Comparison of ENCODE assay signal across 17 cellular contexts in the genomic region with DNA sequence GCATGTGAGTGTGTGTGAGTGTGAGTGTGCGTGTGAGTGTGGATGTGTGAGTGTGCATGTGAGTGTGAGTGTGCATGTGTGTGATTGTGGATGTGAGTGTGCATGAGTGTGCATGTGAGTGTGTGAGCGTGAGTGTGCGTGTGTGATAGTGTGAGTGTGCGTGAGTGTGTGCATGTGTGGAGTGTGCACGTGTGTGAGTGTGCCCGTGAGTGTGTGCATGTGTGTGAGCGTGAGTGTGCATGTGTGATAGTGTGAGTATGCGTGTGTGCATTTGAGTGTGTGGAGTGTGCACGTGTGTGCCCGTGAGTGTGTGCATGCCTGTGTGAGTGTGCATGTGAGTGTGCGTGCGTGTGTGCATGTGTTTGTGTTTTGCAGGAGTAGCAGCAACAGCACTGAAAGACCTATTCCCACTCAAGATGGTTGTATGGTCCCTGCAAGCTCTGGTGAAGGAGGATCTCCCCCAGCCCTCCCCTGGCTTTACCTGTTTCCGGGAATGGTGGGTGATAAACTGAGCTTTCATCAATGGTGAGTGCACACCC. TPM values are rescaled to one million over a fixed set of nuclear protein-coding genes. Genes with fewer than 3 reads are reported as not detected.
DNase-seq lines count a peak whose midpoint lies in the region; ATAC-seq, FAIRE-seq and TF ChIP-seq lines count a peak whose summit lies in the region.
"Had no signal": no experiment of that assay in that cellular context is flagged by ENCODE, and none has a peak within 500 bp of the region (broad histone marks: within the 10 kb centered on the region; RNA-seq: fewer than 3 reads in every experiment).

No MANE protein-coding gene starts in this region.

- TF ChIP-seq EP300 in H1 (IDR thresholded peaks at IDR 0.05; ENCODE audit: borderline replicate concordance in 1 of 2, low read depth in 2 of 2, low read length in 2 of 2) (no peak), gastroesophageal sphincter (IDR thresholded peaks at IDR 0.05) (no peak)

- FAIRE-seq in GM12891 (lab: Jason Lieb, UNC) (peak; percentile 70), H1 (lab: Jason Lieb, UNC) (no peak)

- intact Hi-C loops in IMR-90 (cut with micrococcal nuclease), result no loop called here

- H4K20me1 ChIP-seq in IMR-90 (ENCODE audit: insufficient read depth, low read length) (no peaks in the 10 kb centered on the region), H1 (replicated peaks in 1 of 2; ENCODE audit: control insufficient read depth in 1 of 2, insufficient read depth in 2 of 2, low read length in 2 of 2) (peaks cover 0 to 3% of the 10 kb centered on the region in 2 experiments)
- H4K20me1 ChIP-seq: BLaER1 had no signal

- ATAC-seq in IMR-90 (ENCODE audit: low read depth), result no peak
- ATAC-seq in gastroesophageal sphincter, result no peak
- ATAC-seq: HCT116 had no signal

- H3K9ac ChIP-seq in IMR-90 (ENCODE audit: low read depth, low read length), result no peak overlapping the region
- no peak overlapping the region for H3K9ac ChIP-seq in H1 (replicated peaks in 1 of 4; ENCODE audit: extremely low read depth in 1 of 4, low read depth in 3 of 4, low read length in 3 of 4)
- no peak overlapping the region for H3K9ac ChIP-seq in trophoblast cell (ENCODE audit: low read length)
- H3K9ac ChIP-seq: BLaER1 had no signal

- H3K18ac ChIP-seq in IMR-90 (ENCODE audit: low read depth, low read length) (no peak overlapping the region), H1 (ENCODE audit: extremely low read depth, low read length) (no peak overlapping the region), trophoblast cell (ENCODE audit: low read length) (no peak overlapping the region)

- no peaks in the 10 kb centered on the region for H3K79me1 ChIP-seq in IMR-90 (ENCODE audit: low read depth in 1 of 2, low read length in 2 of 2)
- no peaks in the 10 kb centered on the region for H3K79me1 ChIP-seq in H1 (ENCODE audit: low read depth, low read length)
- H3K79me1 ChIP-seq in trophoblast cell (ENCODE audit: low read length), result no peaks in the 10 kb centered on the region

- H2AFZ ChIP-seq in IMR-90 (replicated peaks; ENCODE audit: low read length, poor library complexity) (no peak overlapping the region), H1 (ENCODE audit: low read length) (no peak overlapping the region), trophoblast cell (ENCODE audit: insufficient read depth, low read length, poor library complexity) (no peak overlapping the region)

- H3K4me2 ChIP-seq in IMR-90 (ENCODE audit: low read depth, low read length) (no peak overlapping the region), H1 (ENCODE audit: insufficient read depth in 1 of 2, low read depth in 2 of 2, low read length in 2 of 2) (no peak overlapping the region), trophoblast cell (ENCODE audit: low read length) (no peak overlapping the region)
- H3K4me2 ChIP-seq: BLaER1 had no signal

- CTCF ChIA-PET in IMR-90 (lab: Yijun Ruan, JAX) (no interaction called here), H1 (lab: Charles Lee; ENCODE audit: partially characterized antibody) (interaction anchor here (0.6 to 1.4 kb wide), 5 partner anchors 12 to 868 kb away, joined by 3 to 4 read pairs (median 3); no protein-coding TSS in a partner anchor)

- H3K27me3 ChIP-seq in IMR-90 (ENCODE audit: control insufficient read depth, insufficient read depth, low read length) (peaks cover 5% of the 10 kb centered on the region), H1 (replicated peaks in 1 of 4; ENCODE audit: control insufficient read depth in 3 of 4, extremely low read depth in 1 of 4, insufficient read depth in 3 of 4, low read length in 3 of 4) (peaks cover 0 to 3% (median 0%) of the 10 kb centered on the region in 4 experiments; a peak in 2 of 7 replicates), trophoblast cell (ENCODE audit: insufficient read depth, low read length) (no peaks in the 10 kb centered on the region), gastroesophageal sphincter (peaks cover 6% of the 10 kb centered on the region)
- H3K27me3 ChIP-seq: BLaER1 had no signal

- in situ Hi-C loops in IMR-90 (cut with MboI; ENCODE audit: low sequenced_read_pairs) (no loop called here), GM13976 (cut with MboI; ENCODE audit: low sequenced_read_pairs, unreplicated experiment) (no loop called here)

- H3K79me2 ChIP-seq in H1 (ENCODE audit: control insufficient read depth in 1 of 2, insufficient read depth in 2 of 2, low read length in 2 of 2) (no peaks in the 10 kb centered on the region), trophoblast cell (ENCODE audit: control insufficient read depth, insufficient read depth, low read length, poor library complexity) (no peaks in the 10 kb centered on the region)

- no peaks in the 10 kb centered on the region for H3K9me1 ChIP-seq in IMR-90 (ENCODE audit: insufficient read depth, low read length)

- no peak overlapping the region for H3K23ac ChIP-seq in IMR-90 (ENCODE audit: low read depth, low read length)
- H3K23ac ChIP-seq in H1 (ENCODE audit: insufficient read length), result no peak overlapping the region
- H3K23ac ChIP-seq in trophoblast cell (ENCODE audit: low read length), result peak overlapping the region; percentile 4

- H3K4me1 ChIP-seq in IMR-90 (ENCODE audit: control insufficient read depth, insufficient read depth, low read length) (no peaks in the 10 kb centered on the region), H1 (replicated peaks in 1 of 4; ENCODE audit: control insufficient read depth in 3 of 4, insufficient read depth in 4 of 4, low read length in 3 of 4) (peaks cover 0 to 3% (median 0%) of the 10 kb centered on the region in 4 experiments; a peak in 1 of 7 replicates), trophoblast cell (ENCODE audit: control insufficient read depth in 1 of 2, insufficient read depth in 2 of 2, low read length in 2 of 2) (peaks cover 0 to 3% of the 10 kb centered on the region in 2 experiments), gastroesophageal sphincter (peaks cover 0 to 9% (median 0%) of the 10 kb centered on the region in 3 donors)
- H3K4me1 ChIP-seq: Caco-2 had no signal

- H2BK15ac ChIP-seq in IMR-90 (ENCODE audit: low read depth, low read length) (no peak overlapping the region), H1 (ENCODE audit: low read length) (no peak overlapping the region)

- no peak overlapping the region for H3K4me3 ChIP-seq in IMR-90 (ENCODE audit: insufficient read depth, low read depth, low read length)
- no peak overlapping the region for H3K4me3 ChIP-seq in H1 (ENCODE audit: extremely low read depth in 1 of 4, insufficient read depth in 2 of 4, low read depth in 3 of 4, low read length in 4 of 4)
- peak overlapping the region; percentile 22 for H3K4me3 ChIP-seq in trophoblast cell (ENCODE audit: low read depth, low read length)
- no peak overlapping the region for H3K4me3 ChIP-seq in gastroesophageal sphincter
- H3K4me3 ChIP-seq: BLaER1 had no signal

- BruUV-seq in IMR-90 (replicated peaks; lab: Mats Ljungman, UMichigan), result no TSS peak

- no peak overlapping the region for H4K8ac ChIP-seq in IMR-90 (ENCODE audit: low read depth in 2 of 2, low read length in 2 of 2)
- no peak overlapping the region for H4K8ac ChIP-seq in H1 (ENCODE audit: extremely low read depth, insufficient read depth, low read length)
- no peak overlapping the region for H4K8ac ChIP-seq in trophoblast cell (ENCODE audit: low read depth, low read length)

- H3K9me3 ChIP-seq in IMR-90 (ENCODE audit: control insufficient read depth, insufficient read depth, low read length), result no peaks in the 10 kb centered on the region
- H3K9me3 ChIP-seq in H1 (ENCODE audit: insufficient read depth in 2 of 2, low read depth in 1 of 2, low read length in 1 of 2), result 0 out of 4 replicates have a peak, but pooled peaks cover 0 to 4% of the 10 kb centered on the region in 2 experiments
- peaks cover 10% of the 10 kb centered on the region for H3K9me3 ChIP-seq in trophoblast cell (ENCODE audit: insufficient read depth, low read depth, low read length)
- no peaks in the 10 kb centered on the region for H3K9me3 ChIP-seq in gastroesophageal sphincter
- H3K9me3 ChIP-seq: BLaER1, Caco-2 had no signal

- TF ChIP-seq CTCF in IMR-90 (conservative IDR thresholded peaks at IDR 0.05; ENCODE audit: low read depth, low read length) (no peak), H1 (IDR thresholded peaks at IDR 0.05; ENCODE audit: control extremely low read depth in 1 of 3, insufficient read depth in 1 of 3, low read depth in 1 of 3, low read length in 3 of 3) (no peak), GM20000 (IDR thresholded peaks at IDR 0.05; ENCODE audit: extremely low read depth, missing control alignments) (no peak), gastroesophageal sphincter (IDR thresholded peaks at IDR 0.05) (no peak), GM13976 (IDR thresholded peaks at IDR 0.05; ENCODE audit: borderline replicate concordance, control extremely low read depth, extremely low read depth, insufficient read depth, missing control alignments) (no peak)

- 82% methylated on average over 7 of the region's 13 CpGs; no CpG with 5 or more reads in 1 of the 2 experiments for WGBS in IMR-90 (ENCODE audit: extremely low coverage in 2 of 2, insufficient read length in 1 of 2), 2 experiments
- WGBS in H1 (ENCODE audit: extremely low coverage in 1 of 2, insufficient coverage in 1 of 2, insufficient read length in 1 of 2, insufficient replicate concordance in 2 of 2, low coverage in 1 of 2, low lambda C conversion rate in 2 of 2, missing lambda C conversion rate in 1 of 2), 2 experiments, result 81% methylated on average over 13 of the region's 13 CpGs; no CpG with 5 or more reads in 1 of the 2 experiments
- WGBS in trophoblast cell (ENCODE audit: extremely low coverage, insufficient coverage, insufficient read length), result no CpG with 5 or more reads among the region's 13 CpGs
- WGBS in gastroesophageal sphincter (ENCODE audit: low coverage in 1 of 2), 2 donors, result 87 to 95% methylated on average over 11 to 13 of the region's 13 CpGs

- H3K14ac ChIP-seq in IMR-90 (replicated peaks; ENCODE audit: low read depth, low read length) (no peak overlapping the region), H1 (ENCODE audit: insufficient read length) (no peak overlapping the region), trophoblast cell (ENCODE audit: low read length) (no peak overlapping the region)

- H2BK12ac ChIP-seq in H1 (ENCODE audit: low read depth, low read length), result peak overlapping the region; percentile 43; the same call in 1 of the 2 replicates
- H2BK12ac ChIP-seq in trophoblast cell (ENCODE audit: low read length), result no peak overlapping the region

- no peak overlapping the region for H3K56ac ChIP-seq in IMR-90 (ENCODE audit: extremely low read depth, insufficient read depth, low read length)
- no peak overlapping the region for H3K56ac ChIP-seq in H1 (replicated peaks; ENCODE audit: insufficient read length, low read depth, low read length)

- H4K5ac ChIP-seq in IMR-90 (ENCODE audit: low read depth, low read length), result no peak overlapping the region
- H4K5ac ChIP-seq in H1 (ENCODE audit: insufficient read length, low read depth, low read length), result no peak overlapping the region

- H3K23me2 ChIP-seq in H1 (ENCODE audit: low read depth, low read length), result peaks cover 4% of the 10 kb centered on the region; the same call in 1 of the 2 replicates

- no peak for TF ChIP-seq POLR2A in GM12891 (IDR thresholded peaks at IDR 0.05; ENCODE audit: low read depth, low read length)
- no peak for TF ChIP-seq POLR2A in IMR-90 (IDR thresholded peaks at IDR 0.05; ENCODE audit: low read depth, low read length)
- no peak for TF ChIP-seq POLR2A in H1 (IDR thresholded peaks at IDR 0.05; ENCODE audit: control extremely low read depth in 1 of 2, low read depth in 2 of 2, low read length in 2 of 2)
- no peak for TF ChIP-seq POLR2A in gastroesophageal sphincter (IDR thresholded peaks at IDR 0.05)

- no peak overlapping the region for H2AK9ac ChIP-seq in IMR-90 (replicated peaks; ENCODE audit: low read depth, low read length, poor library complexity)

- H2BK120ac ChIP-seq in IMR-90 (ENCODE audit: low read depth, low read length), result no peak overlapping the region
- no peak overlapping the region for H2BK120ac ChIP-seq in H1 (replicated peaks; ENCODE audit: low read depth, low read length)
- H2BK120ac ChIP-seq in trophoblast cell (ENCODE audit: insufficient read depth, low read length, poor library complexity), result no peak overlapping the region

- H4K12ac ChIP-seq in trophoblast cell (ENCODE audit: low read depth, low read length), result no peak overlapping the region

- DNase-seq in GM12891 (ENCODE audit: insufficient read length, low spot score) (no peak), IMR-90 (no peak), H1 (ENCODE audit: low read depth in 1 of 2, low spot score in 2 of 2) (no peak), trophoblast cell (no peak), GM20000 (ENCODE audit: low spot score) (no peak), GM13976 (ENCODE audit: low spot score) (no peak)
- DNase-seq: 8988T; AML-193; Caco-2; CD8-positive, alpha-beta memory T cell; DMS53; GF-D8 had no signal

- H2BK5ac ChIP-seq in IMR-90 (ENCODE audit: low read depth, low read length, poor library complexity, severe bottlenecking), result peak overlapping the region; percentile 39
- H2BK5ac ChIP-seq in H1 (ENCODE audit: low read depth, low read length), result no peak overlapping the region
- H2BK5ac ChIP-seq in trophoblast cell (ENCODE audit: low read depth, low read length, poor library complexity), result no peak overlapping the region

- POLR2A ChIA-PET in IMR-90 (lab: Charles Lee; ENCODE audit: unreplicated experiment), result no interaction called here
- POLR2A ChIA-PET in H1 (lab: Charles Lee; ENCODE audit: partially characterized antibody), result no interaction called here

- H3K27ac ChIP-seq in IMR-90 (ENCODE audit: insufficient read depth, low read length) (no peak overlapping the region), H1 (ENCODE audit: low read depth, low read length) (no peak overlapping the region), trophoblast cell (ENCODE audit: low read depth, low read length) (no peak overlapping the region), gastroesophageal sphincter (no peak overlapping the region)
- H3K27ac ChIP-seq: BLaER1 had no signal

- H3K4ac ChIP-seq in IMR-90 (ENCODE audit: low read depth, low read length), result no peak overlapping the region
- H3K4ac ChIP-seq in H1 (replicated peaks; ENCODE audit: insufficient read length, low read depth, low read length), result no peak overlapping the region
- H3K4ac ChIP-seq in trophoblast cell (ENCODE audit: low read depth, low read length), result no peak overlapping the region

- H2BK20ac ChIP-seq in IMR-90 (ENCODE audit: low read depth, low read length), result no peak overlapping the region
- H2BK20ac ChIP-seq in H1 (ENCODE audit: low read length), result no peak overlapping the region

- H2AK5ac ChIP-seq in IMR-90 (ENCODE audit: low read depth, low read length) (no peak overlapping the region), H1 (ENCODE audit: low read depth, low read length) (peak overlapping the region; percentile 94; the same call in 1 of the 2 replicates), trophoblast cell (ENCODE audit: low read length) (no peak overlapping the region)

- H4K91ac ChIP-seq in IMR-90 (ENCODE audit: insufficient read depth, low read depth, low read length) (no peak overlapping the region), H1 (replicated peaks; ENCODE audit: insufficient read length, low read length) (peak overlapping the region; percentile 70), trophoblast cell (ENCODE audit: low read depth, low read length) (no peak overlapping the region)

- TF ChIP-seq RAD21 in IMR-90 (IDR thresholded peaks at IDR 0.05; ENCODE audit: low read length) (no peak), H1 (IDR thresholded peaks at IDR 0.05 in 1 of 2, conservative IDR thresholded peaks at IDR 0.05 in 1 of 2; ENCODE audit: low read depth in 2 of 2, low read length in 2 of 2) (no peak)

- dilution Hi-C loops in IMR-90 (cut with HindIII; ENCODE audit: low sequenced_read_pairs, unreplicated experiment), result no loop called here

- H3K36me3 ChIP-seq in IMR-90 (ENCODE audit: control insufficient read depth, insufficient read depth, low read length) (no peaks in the 10 kb centered on the region), H1 (ENCODE audit: control insufficient read depth in 2 of 4, insufficient read depth in 4 of 4, low read length in 3 of 4) (no peaks in the 10 kb centered on the region), trophoblast cell (ENCODE audit: control insufficient read depth in 1 of 2, insufficient read depth in 2 of 2, low read length in 2 of 2) (no peaks in the 10 kb centered on the region), gastroesophageal sphincter (no peaks in the 10 kb centered on the region)
- H3K36me3 ChIP-seq: BLaER1 had no signal

RNA-seq across cellular contexts. Expression of gene HELT, which starts 30.7 kb away (rescaled TPM):
- not detected for polyA plus RNA-seq in GM12891 (2012; ENCODE audit: low read depth, missing spikeins)
- total RNA-seq in IMR-90 (2012; rRNA removed) (not detected in 2 replicates), gastroesophageal sphincter (not detected)
- polyA plus RNA-seq in IMR-90 (2012; rRNA removed) (not detected in 2 replicates), H1 (2011; rRNA removed) (0.28 and 0.32 TPM in 2 replicates)
- not detected in 2 replicates for polyA plus RNA-seq in IMR-90 (2012; cell fraction: cytosol; rRNA removed)
- not detected in 2 replicates for polyA plus RNA-seq in IMR-90 (2012; cell fraction: nucleus; rRNA removed; ENCODE audit: low replicate concordance)
- 0.35 TPM in 1 of 2 replicates, not detected in the other for total RNA-seq in H1 (2021; fragmentation: NEBNext Ultra II Directional; extraction: Animal tissue kit (Norgen Biotek cat#: 25700))
- polyA plus RNA-seq in H1 (2011; cell fraction: cytosol; rRNA removed), result 0.22 TPM
- 0.17 TPM for polyA plus RNA-seq in H1 (2011; cell fraction: nucleus; rRNA removed)
- polyA plus RNA-seq in H1 (2012, experiment 1 of 2), result not detected in 4 replicates
- polyA plus RNA-seq in H1 (2012, experiment 2 of 2), result not detected
- polyA plus RNA-seq in H1 (2013, experiment 1 of 2), result 0.08 TPM
- polyA plus RNA-seq in H1 (2013, experiment 2 of 2), result 0.09 TPM
- not detected in 2 replicates for polyA minus RNA-seq in H1 (2011; rRNA and poly(A)+ RNA removed)
- polyA minus RNA-seq in H1 (2011; cell fraction: cytosol; rRNA and poly(A)+ RNA removed), result not detected
- not detected for polyA minus RNA-seq in H1 (2011; cell fraction: nucleus; rRNA and poly(A)+ RNA removed)
- polyA plus RNA-seq in trophoblast cell (2013), result not detected in 2 replicates
- total RNA-seq: Caco-2; CD8-positive, alpha-beta memory T cell; H4; HT-29 had no signal
- polyA plus RNA-seq: CD8-positive, alpha-beta memory T cell had no signal
